ENCODE assay signal across 7 cellular contexts in the genomic region with DNA sequence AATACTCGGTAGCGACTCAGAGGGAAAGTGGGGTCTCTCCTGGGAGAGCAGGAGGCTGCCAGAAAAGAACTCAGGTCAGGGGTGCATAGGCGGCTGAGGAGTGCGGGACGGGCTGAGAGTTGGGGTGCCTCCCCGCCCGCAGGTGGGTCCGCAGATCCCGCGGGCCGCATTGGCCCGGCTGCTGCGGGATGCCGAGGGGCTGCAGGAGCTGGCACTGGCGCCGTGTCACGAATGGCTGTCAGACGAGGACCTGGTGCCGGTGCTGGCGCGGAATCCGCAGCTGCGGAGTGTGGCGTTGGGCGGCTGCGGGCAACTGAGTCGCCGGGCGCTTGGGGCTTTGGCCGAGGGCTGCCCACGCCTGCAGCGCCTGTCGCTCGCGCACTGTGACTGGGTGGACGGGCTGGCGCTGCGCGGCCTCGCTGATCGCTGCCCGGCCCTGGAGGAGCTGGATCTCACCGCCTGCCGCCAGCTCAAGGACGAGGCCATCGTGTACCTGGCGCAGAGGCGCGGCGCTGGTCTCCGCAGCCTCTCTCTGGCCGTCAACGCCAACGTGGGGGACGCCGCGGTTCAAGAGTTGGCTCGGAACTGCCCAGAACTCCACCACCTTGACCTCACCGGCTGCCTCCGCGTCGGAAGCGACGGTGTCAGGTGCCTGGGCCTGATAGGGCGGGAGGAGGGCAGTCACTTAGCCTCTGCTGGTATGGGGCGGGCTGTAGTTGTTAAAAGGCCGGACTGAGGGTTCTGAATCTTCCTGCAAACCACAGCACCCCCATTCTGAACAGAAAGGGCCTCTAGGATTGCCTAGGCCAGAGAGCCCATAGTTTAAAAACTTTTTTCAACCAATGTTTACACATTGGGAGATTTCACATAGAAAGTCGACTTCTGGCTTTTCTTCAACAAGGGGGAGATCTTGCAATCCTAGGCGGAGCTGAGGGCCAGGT. TPM values are rescaled to one million over a fixed set of nuclear protein-coding genes. Genes with fewer than 3 reads are reported as not detected.
DNase-seq lines count a peak whose midpoint lies in the region; ATAC-seq and TF ChIP-seq lines count a peak whose summit lies in the region.

No MANE protein-coding gene starts in this region.

- intact Hi-C loops in activated B cell treated with CpG ODN at 0.5 μM for 24 hours (cut with micrococcal nuclease): loop anchor here (1.0 to 2.0 kb wide), 12 partner anchors 10 to 301 kb away; a partner anchor contains a TSS

- ATAC-seq in GM18511 (IDR thresholded peaks at IDR 0.05; ENCODE audit: unreplicated experiment): peak; percentile 6
- peak; percentile 3 for ATAC-seq in HG03135 (IDR thresholded peaks at IDR 0.05; ENCODE audit: unreplicated experiment)
- ATAC-seq in activated B cell treated with CpG ODN at 0.5 μM for 24 hours (ENCODE audit: low read depth): no peak
- no peak for ATAC-seq in GM21825 (IDR thresholded peaks at IDR 0.05; ENCODE audit: unreplicated experiment)

- TF ChIP-seq CTCF in activated B cell treated with CpG ODN at 0.5 μM for 24 hours (IDR thresholded peaks at IDR 0.05) (no peak), progenitor cell of endocrine pancreas (IDR thresholded peaks at IDR 0.05; ENCODE audit: unreplicated experiment) (no peak)

- H3K27me3 Mint-ChIP-seq in activated B cell treated with CpG ODN at 0.5 μM for 24 hours (peaks cover 13% of the 10 kb centered on the region), progenitor cell of endocrine pancreas (peaks cover 22% of the 10 kb centered on the region)

- peaks cover 23% of the 10 kb centered on the region for H3K36me3 Mint-ChIP-seq in activated B cell treated with CpG ODN at 0.5 μM for 24 hours (ENCODE audit: low read depth)
- no peaks in the 10 kb centered on the region for H3K36me3 Mint-ChIP-seq in progenitor cell of endocrine pancreas (ENCODE audit: insufficient read depth)

- peaks cover 45% of the 10 kb centered on the region for H3K4me1 Mint-ChIP-seq in activated B cell treated with CpG ODN at 0.5 μM for 24 hours
- peaks cover 16% of the 10 kb centered on the region for H3K4me1 Mint-ChIP-seq in progenitor cell of endocrine pancreas (ENCODE audit: low read depth)

- H3K9me3 Mint-ChIP-seq in activated B cell treated with CpG ODN at 0.5 μM for 24 hours (no peaks in the 10 kb centered on the region), progenitor cell of endocrine pancreas (ENCODE audit: low read depth) (no peaks in the 10 kb centered on the region)

- H3K27ac Mint-ChIP-seq in activated B cell treated with CpG ODN at 0.5 μM for 24 hours (peak overlapping the region; percentile 95), progenitor cell of endocrine pancreas (peak overlapping the region; percentile 97)

- CTCF ChIA-PET in activated B cell treated with CpG ODN at 0.5 μM for 24 hours (lab: Charles Lee): interaction anchor here (0.9 to 5.2 kb wide), 20 partner anchors 11 to 252 kb away, joined by 3 to 40 read pairs (median 4); a partner anchor contains a TSS

- peak overlapping the region; percentile 98 for H3K4me3 Mint-ChIP-seq in activated B cell treated with CpG ODN at 0.5 μM for 24 hours
- peak overlapping the region; percentile 99 for H3K4me3 Mint-ChIP-seq in progenitor cell of endocrine pancreas (ENCODE audit: low read depth)

- POLR2A ChIA-PET in activated B cell treated with CpG ODN at 0.5 μM for 24 hours (lab: Charles Lee): interaction anchor here (0.5 to 6.2 kb wide), 13 partner anchors 8 to 220 kb away, joined by 4 to 305 read pairs (median 9); a partner anchor contains a TSS

- DNase-seq in activated B cell treated with CpG ODN at 0.5 μM for 24 hours (peak; percentile 14), glomerular visceral epithelial cell (ENCODE audit: extremely low spot score) (peak; percentile 42), progenitor cell of endocrine pancreas (ENCODE audit: low spot score, unreplicated experiment) (no peak), AG08395 (ENCODE audit: low spot score) (no peak)

RNA-seq across cellular contexts. Expression of a gene that starts 1.3 kb away (rescaled TPM):
- total RNA-seq in activated B cell treated with CpG ODN at 0.5 μM for 24 hours (15.7 and 18.9 TPM in 2 replicates), progenitor cell of endocrine pancreas (14.0 and 14.9 TPM in 2 replicates)

RNA-seq across cellular contexts. Expression of a gene that starts 3.3 kb away (rescaled TPM):
- total RNA-seq in activated B cell treated with CpG ODN at 0.5 μM for 24 hours (1.4 and 1.5 TPM in 2 replicates), progenitor cell of endocrine pancreas (8.9 and 10.7 TPM in 2 replicates)

RNA-seq across cellular contexts. Expression of a gene that starts 10.5 kb away (rescaled TPM):
- total RNA-seq in activated B cell treated with CpG ODN at 0.5 μM for 24 hours (43.7 and 46.0 TPM in 2 replicates), progenitor cell of endocrine pancreas (69.9 and 70.5 TPM in 2 replicates)

RNA-seq across cellular contexts. Expression of a gene that starts 26.4 kb away (rescaled TPM):
- 550 and 622 TPM in 2 replicates for total RNA-seq in activated B cell treated with CpG ODN at 0.5 μM for 24 hours
- 21.6 and 23.1 TPM in 2 replicates for total RNA-seq in progenitor cell of endocrine pancreas

RNA-seq across cellular contexts. Expression of a gene that starts 29.4 kb away (rescaled TPM):
- total RNA-seq in activated B cell treated with CpG ODN at 0.5 μM for 24 hours (0.35 and 0.51 TPM in 2 replicates), progenitor cell of endocrine pancreas (0.73 and 0.77 TPM in 2 replicates)

Comparison
In these comparisons a context has a peak if more than half of its experiments do, and no peak if none do; other contexts are left out.
1. ATAC-seq: peak in GM18511 (single experiment) and HG03135 (single experiment); none in activated B cell treated with CpG ODN at 0.5 μM for 24 hours (single experiment) and GM21825 (single experiment).
2. DNase-seq: peak in activated B cell treated with CpG ODN at 0.5 μM for 24 hours (single experiment) and glomerular visceral epithelial cell (single experiment); none in progenitor cell of endocrine pancreas (single experiment) and AG08395 (single experiment).